19 cellular contexts compared by ENCODE assay signal in genomic region chr10:11429439-11430052, GRCh38.
"Had no signal": no experiment of that assay in that cellular context is flagged by ENCODE, and none has a peak within 500 bp of the region (broad histone marks: within the 10 kb centered on the region; RNA-seq: fewer than 3 reads in every experiment).

No MANE protein-coding gene starts in this region.

- H3K27ac ChIP-seq: adrenal gland, coronary artery, foreskin keratinocyte, thyroid gland, vagina, WERI-Rb-1 had no signal

- ATAC-seq: activated CD4-positive, alpha-beta T cell treated with anti-CD3 and anti-CD28 coated beads for 36 hours; foreskin keratinocyte; natural killer cell treated with Interleukin-12 subunit alpha and Interleukin-12 subunit beta and Interleukin-15 and Interleukin-18, amount 100 ng/mL, for 72 hours; stimulated activated naive B cell treated with anti-CD40 and anti-IgM and Interleukin-4, amounts not matched to agents 10 μg/mL and 1 μg/mL and 100 μg/mL, for 72 hours had no signal

- H3K4me3 ChIP-seq: adrenal gland, coronary artery, thyroid gland, vagina had no signal

- DNase-seq: activated CD4-positive, alpha-beta memory T cell treated with anti-CD3 and anti-CD28 coated beads, Interleukin-2, amount 10 ng/mL, durations not matched to agents 7 days and 5 days; activated CD4-positive, alpha-beta T cell treated with anti-CD3 and anti-CD28 coated beads for 36 hours; activated CD8-positive, alpha-beta memory T cell treated with anti-CD3 and anti-CD28 coated beads, Interleukin-2, amount 50 U/mL, for 4 hours; activated effector memory CD4-positive, alpha-beta T cell treated with anti-CD3 and anti-CD28 coated beads, Interleukin-2, amount 50 U/mL, for 16 hours; activated T-cell treated with anti-CD3 and anti-CD28 coated beads, Interleukin-2, amount 50 U/mL, for 48 hours; adrenal gland; effector CD4-positive, alpha-beta T cell; foreskin keratinocyte; glutamatergic neuron; hypothalamus; kidney glomerular epithelial cell; mesenchymal stem cell; stimulated activated CD4-positive, alpha-beta T cell treated with anti-CD3 and anti-CD28 coated beads, Interleukin-2, amount 100 ng/mL, for 48 hours; stimulated activated naive B cell treated with anti-CD40 and anti-IgM and Interleukin-4, amounts not matched to agents 10 μg/mL and 1 μg/mL and 100 μg/mL, for 72 hours; thyroid gland; WERI-Rb-1 had no signal

- H3K4me1 ChIP-seq: adrenal gland, foreskin keratinocyte, thyroid gland had no signal

- H3K9me3 ChIP-seq: adrenal gland, thyroid gland, vagina had no signal

- H3K36me3 ChIP-seq: adrenal gland, thyroid gland, vagina, WERI-Rb-1 had no signal

- H3K27me3 ChIP-seq: adrenal gland, foreskin keratinocyte, thyroid gland, vagina had no signal
